ENCODE assay signal across 12 cellular contexts in the genomic region with DNA sequence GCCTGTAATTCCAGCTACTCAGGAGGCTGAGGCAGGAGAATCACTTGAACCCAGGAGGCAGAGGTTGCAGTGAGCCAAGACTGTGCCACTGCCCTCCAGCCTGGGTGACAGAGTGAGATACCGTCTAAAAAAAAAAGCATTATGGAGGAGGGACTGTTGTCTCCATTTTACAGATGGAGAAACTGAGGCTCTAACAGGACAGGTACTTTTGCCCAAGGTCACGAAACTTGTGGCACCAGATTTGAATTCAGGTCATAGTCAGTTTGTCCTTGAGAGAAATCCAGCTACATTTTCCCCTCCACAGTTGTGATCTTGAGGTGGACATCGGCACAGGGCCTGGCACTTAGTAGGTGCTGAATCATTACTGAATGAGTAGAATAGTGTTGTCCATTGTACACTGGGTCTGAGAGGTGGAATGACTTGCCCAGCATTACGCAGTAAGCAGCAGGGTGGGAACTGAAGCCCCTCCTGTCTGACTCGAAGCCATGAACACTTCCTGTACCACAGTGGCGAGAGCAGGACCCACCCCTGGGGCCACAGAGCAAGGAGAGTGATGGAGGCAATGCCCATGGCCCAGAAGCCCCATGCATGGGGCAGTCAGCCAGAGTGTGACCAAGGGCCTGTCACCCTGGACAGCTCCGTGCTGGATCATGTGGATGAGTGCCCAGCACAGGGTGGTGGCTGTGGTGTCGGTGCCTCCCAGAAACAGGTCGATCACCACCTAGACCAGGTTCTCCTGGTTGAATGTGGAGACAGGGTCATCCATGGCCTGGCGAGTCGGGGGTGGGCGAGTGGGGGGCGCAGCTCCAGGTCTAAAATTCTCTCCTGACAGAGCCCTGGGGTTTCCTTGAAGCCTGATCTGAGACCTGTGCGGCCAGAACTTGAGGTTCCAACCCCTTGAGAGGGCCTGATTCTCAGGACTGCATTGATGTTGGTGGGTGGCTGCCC.
"Had no signal": no experiment of that assay in that cellular context is flagged by ENCODE, and none has a peak within 500 bp of the region (broad histone marks: within the 10 kb centered on the region; RNA-seq: fewer than 3 reads in every experiment).

No MANE protein-coding gene starts in this region.

- ATAC-seq: activated CD8-positive, alpha-beta memory T cell treated with anti-CD3 and anti-CD28 coated beads, Interleukin-2, amount 10 ng/mL, durations not matched to agents 7 days and 5 days had no signal

- H3K27ac ChIP-seq: foreskin keratinocyte, left ventricle myocardium inferior, tibial artery had no signal

- H3K9me3 Mint-ChIP-seq: activated T-cell treated with anti-CD3 and anti-CD28 coated beads, Interleukin-2, amount 50 U/mL, for 24 hours; brain; stimulated activated naive CD8-positive, alpha-beta T cell treated with anti-CD3 and anti-CD28 coated beads, Interleukin-15, Interleukin-2, amounts not matched to agents 100 ng/mL and 50 ng/mL, for 24 hours; T-helper 2 cell treated with Interferon-gamma antibody and Interleukin-4, amounts not matched to agents 5 μg/mL and 100 μg/mL, for 36 hours had no signal

- H3K9me3 ChIP-seq: left ventricle myocardium inferior, tibial artery had no signal

- H3K27ac Mint-ChIP-seq: activated CD8-positive, alpha-beta memory T cell treated with anti-CD3 and anti-CD28 coated beads, Interleukin-2, amount 10 ng/mL, durations not matched to agents 7 days and 5 days; activated naive CD8-positive, alpha-beta T cell; activated T-cell treated with anti-CD3 and anti-CD28 coated beads, Interleukin-2, amount 50 U/mL, for 24 hours; brain; stimulated activated naive CD8-positive, alpha-beta T cell treated with anti-CD3 and anti-CD28 coated beads, Interleukin-15, Interleukin-2, amounts not matched to agents 100 ng/mL and 50 ng/mL, for 24 hours; T-helper 2 cell treated with Interferon-gamma antibody and Interleukin-4, amounts not matched to agents 5 μg/mL and 100 μg/mL, for 36 hours had no signal

- H3K27me3 Mint-ChIP-seq: activated CD8-positive, alpha-beta memory T cell treated with anti-CD3 and anti-CD28 coated beads, Interleukin-2, amount 10 ng/mL, durations not matched to agents 7 days and 5 days had no signal

- H3K36me3 Mint-ChIP-seq: activated CD8-positive, alpha-beta memory T cell treated with anti-CD3 and anti-CD28 coated beads, Interleukin-2, amount 10 ng/mL, durations not matched to agents 7 days and 5 days; activated naive CD8-positive, alpha-beta T cell; brain had no signal

- H3K4me3 Mint-ChIP-seq: activated CD8-positive, alpha-beta memory T cell treated with anti-CD3 and anti-CD28 coated beads, Interleukin-2, amount 10 ng/mL, durations not matched to agents 7 days and 5 days; activated naive CD8-positive, alpha-beta T cell; activated T-cell treated with anti-CD3 and anti-CD28 coated beads, Interleukin-2, amount 50 U/mL, for 24 hours; brain; stimulated activated naive CD8-positive, alpha-beta T cell treated with anti-CD3 and anti-CD28 coated beads, Interleukin-15, Interleukin-2, amounts not matched to agents 100 ng/mL and 50 ng/mL, for 24 hours; T-helper 2 cell treated with Interferon-gamma antibody and Interleukin-4, amounts not matched to agents 5 μg/mL and 100 μg/mL, for 36 hours had no signal

- DNase-seq: activated CD4-positive, alpha-beta T cell treated with anti-CD3 and anti-CD28 coated beads for 1 hour; activated effector memory CD4-positive, alpha-beta T cell treated with anti-CD3 and anti-CD28 coated beads, Interleukin-2, amount 50 U/mL, for 16 hours; activated T-cell treated with anti-CD3 and anti-CD28 coated beads, Interleukin-2, amount 50 U/mL, for 24 hours; amygdala; left ventricle myocardium inferior; tibial artery had no signal

- H3K4me1 Mint-ChIP-seq: activated CD8-positive, alpha-beta memory T cell treated with anti-CD3 and anti-CD28 coated beads, Interleukin-2, amount 10 ng/mL, durations not matched to agents 7 days and 5 days; brain had no signal

- H3K4me1 ChIP-seq: foreskin keratinocyte, left ventricle myocardium inferior, tibial artery had no signal

- H3K36me3 ChIP-seq: left ventricle myocardium inferior, tibial artery had no signal

- H3K4me3 ChIP-seq: left ventricle myocardium inferior, tibial artery had no signal
